9 cellular contexts compared by ENCODE assay signal in genomic region chr11:27183672-27184457, GRCh38.
A peak's percentile ranks its signal among the peaks of the same experiment; 100 is the strongest.
DNase-seq lines count a peak whose midpoint lies in the region; ATAC-seq, FAIRE-seq and TF ChIP-seq lines count a peak whose summit lies in the region.
"Had no signal": no experiment of that assay in that cellular context is flagged by ENCODE, and none has a peak within 500 bp of the region (broad histone marks: within the 10 kb centered on the region; RNA-seq: fewer than 3 reads in every experiment).

No MANE protein-coding gene starts in this region.

- H3K9me3 Mint-ChIP-seq in stimulated activated naive B cell treated with anti-CD40 and anti-IgM and Interleukin-4, amounts not matched to agents 10 μg/mL and 1 μg/mL and 100 μg/mL, for 72 hours, result no peaks in the 10 kb centered on the region

- intact Hi-C loops in left lung (cut with DNase I), result loop anchor here in 1 of 2 donors (5.0 kb wide), 1 partner anchor 303 kb away; no protein-coding TSS in a partner anchor

- POLR2A ChIA-PET in RWPE1 (lab: Yijun Ruan, JAX; ENCODE audit: low non-redundant PET), result no interaction called here

- no peak overlapping the region for H3K4me3 ChIP-seq in left lung

- peak; percentile 76 for ATAC-seq in left lung
- no peak for ATAC-seq in stimulated activated naive B cell treated with anti-CD40 and anti-IgM and Interleukin-4, amounts not matched to agents 10 μg/mL and 1 μg/mL and 100 μg/mL, for 72 hours (replicated peaks)
- no peak for ATAC-seq in omental fat pad (ENCODE audit: low FRiP score)

- peaks cover 12 to 60% of the 10 kb centered on the region in 2 donors for H3K27me3 ChIP-seq in left lung

- TF ChIP-seq POLR2A in GM12891 (IDR thresholded peaks at IDR 0.05; ENCODE audit: low read depth, low read length), result no peak

- H3K36me3 Mint-ChIP-seq in stimulated activated naive B cell treated with anti-CD40 and anti-IgM and Interleukin-4, amounts not matched to agents 10 μg/mL and 1 μg/mL and 100 μg/mL, for 72 hours, result no peaks in the 10 kb centered on the region

- FAIRE-seq in GM12891 (lab: Jason Lieb, UNC), result peak; percentile 83

- peak; percentile 58 for TF ChIP-seq CTCF in AG09319 (IDR thresholded peaks at IDR 0.05; ENCODE audit: low read depth, low read length)
- TF ChIP-seq CTCF in RWPE1 (conservative IDR thresholded peaks at IDR 0.05; ENCODE audit: low read depth), result peak; percentile 74
- peak; percentile 38 to 49 for TF ChIP-seq CTCF in left lung (IDR thresholded peaks at IDR 0.05)
- TF ChIP-seq CTCF in omental fat pad (IDR thresholded peaks at IDR 0.05), result peak in 1 of 3 donors; percentile 35

- H3K27me3 Mint-ChIP-seq in stimulated activated naive B cell treated with anti-CD40 and anti-IgM and Interleukin-4, amounts not matched to agents 10 μg/mL and 1 μg/mL and 100 μg/mL, for 72 hours, result peaks cover 10 to 11% of the 10 kb centered on the region in 2 donors

- no peaks in the 10 kb centered on the region for H3K9me3 ChIP-seq in left lung
- H3K9me3 ChIP-seq: neutrophil had no signal

- CTCF ChIA-PET in RWPE1 (lab: Yijun Ruan, JAX), result interaction anchor here (0.6 to 3.8 kb wide), 11 partner anchors 23 to 898 kb away, joined by 3 to 33 read pairs (median 4); no protein-coding TSS in a partner anchor

- H3K4me1 Mint-ChIP-seq in stimulated activated naive B cell treated with anti-CD40 and anti-IgM and Interleukin-4, amounts not matched to agents 10 μg/mL and 1 μg/mL and 100 μg/mL, for 72 hours, result no peaks in the 10 kb centered on the region

- H3K36me3 ChIP-seq in left lung, result no peaks in the 10 kb centered on the region
- H3K36me3 ChIP-seq: neutrophil had no signal

- DNase-seq in AG09319 (ENCODE audit: extremely low read depth, low read depth) (peak; percentile 62), GM12891 (ENCODE audit: insufficient read length, low spot score) (peak; percentile 8), LHCN-M2 (ENCODE audit: low read depth) (peak; percentile 50), RWPE1 (ENCODE audit: low spot score) (peak; percentile 38), cerebellar cortex (ENCODE audit: low spot score) (peak; percentile 82), left lung (peak in 1 of 2 donors; percentile 38), omental fat pad (ENCODE audit: low spot score) (no peak)
- DNase-seq in stimulated activated naive B cell treated with anti-CD40 and anti-IgM and Interleukin-4, amounts not matched to agents 10 μg/mL and 1 μg/mL and 100 μg/mL, for 72 hours, result peak; percentile 1

- H3K4me3 Mint-ChIP-seq in stimulated activated naive B cell treated with anti-CD40 and anti-IgM and Interleukin-4, amounts not matched to agents 10 μg/mL and 1 μg/mL and 100 μg/mL, for 72 hours, result no peak overlapping the region

- H3K27ac Mint-ChIP-seq in stimulated activated naive B cell treated with anti-CD40 and anti-IgM and Interleukin-4, amounts not matched to agents 10 μg/mL and 1 μg/mL and 100 μg/mL, for 72 hours, result no peak overlapping the region

- H3K27ac ChIP-seq in RWPE1, result no peak overlapping the region
- H3K27ac ChIP-seq in left lung, result no peak overlapping the region
- H3K27ac ChIP-seq: neutrophil had no signal

- no peaks in the 10 kb centered on the region for H3K4me1 ChIP-seq in left lung

TF ChIP-seq in GM12891, 5 proteins besides CTCF, POLR2A, EP300 and RAD21:
- TF ChIP-seq SPI1 (IDR thresholded peaks at IDR 0.05; ENCODE audit: low read depth, low read length) (no peak), POU2F2 (IDR thresholded peaks at IDR 0.05; ENCODE audit: low read depth, low read length) (no peak), POLR2AphosphoS5 (IDR thresholded peaks at IDR 0.05; ENCODE audit: low read depth, low read length) (no peak), TAF1 (IDR thresholded peaks at IDR 0.05; ENCODE audit: low read depth, low read length) (no peak), PAX5 (IDR thresholded peaks at IDR 0.05; ENCODE audit: insufficient read depth, low read length, severe bottlenecking) (no peak)
